Comparison of ENCODE assay signal across 8 cellular contexts in genomic region chr15:92881838-92882696, GRCh38. TPM values are rescaled to one million over a fixed set of nuclear protein-coding genes. Genes with fewer than 3 reads are reported as not detected.
A peak's percentile ranks its signal among the peaks of the same experiment; 100 is the strongest.
DNase-seq lines count a peak whose midpoint lies in the region; ATAC-seq and TF ChIP-seq lines count a peak whose summit lies in the region.

No MANE protein-coding gene starts in this region.

- peaks cover 45% of the 10 kb centered on the region for H3K36me3 Mint-ChIP-seq in CD4-positive, alpha-beta T cell (ENCODE audit: low read depth)
- H3K36me3 Mint-ChIP-seq in activated CD4-positive, alpha-beta memory T cell treated with anti-CD3 and anti-CD28 coated beads for 36 hours, result peaks cover 38% of the 10 kb centered on the region

- H3K4me1 ChIP-seq in right lobe of liver, result peaks cover 0 to 25% (median 4%) of the 10 kb centered on the region in 4 donors

- POLR2A ChIA-PET in CD4-positive, alpha-beta T cell (lab: Charles Lee), result interaction anchor here (0.7 to 20.1 kb wide), 30 partner anchors 8 to 1950 kb away, joined by 3 to 1007 read pairs (median 6); partner anchors contain the start of genes CHD2 and HDDC3
- POLR2A ChIA-PET in activated CD4-positive, alpha-beta memory T cell treated with anti-CD3 and anti-CD28 coated beads for 36 hours (lab: Charles Lee), result interaction anchor here (0.6 to 18.2 kb wide), 30 partner anchors 9 to 1028 kb away, joined by 3 to 733 read pairs (median 6); partner anchors contain the start of gene CHD2

- H3K27ac ChIP-seq in CD4-positive, alpha-beta T cell (ENCODE audit: low read depth, low read length), result peak overlapping the region; percentile 99
- H3K27ac ChIP-seq in dorsolateral prefrontal cortex, result peak overlapping the region; percentile 91 to 100 (median 100)
- H3K27ac ChIP-seq in right lobe of liver, result peak overlapping the region; percentile 79 to 100 (median 94)

- no peak for TF ChIP-seq CTCF in CD4-positive, alpha-beta T cell (IDR thresholded peaks at IDR 0.05)
- TF ChIP-seq CTCF in dorsolateral prefrontal cortex (IDR thresholded peaks at IDR 0.05 in 54 of 56, conservative IDR thresholded peaks at IDR 0.05 in 2 of 56; ENCODE audit: low read depth in 1 of 56, partially characterized antibody in 56 of 56) (no peak), right lobe of liver (IDR thresholded peaks at IDR 0.05) (no peak)

- H3K4me3 Mint-ChIP-seq in CD4-positive, alpha-beta T cell, result peak overlapping the region; percentile 93
- H3K4me3 Mint-ChIP-seq in activated CD4-positive, alpha-beta memory T cell treated with anti-CD3 and anti-CD28 coated beads for 36 hours, result peak overlapping the region; percentile 96

- no peaks in the 10 kb centered on the region for H3K9me3 Mint-ChIP-seq in CD4-positive, alpha-beta T cell
- no peaks in the 10 kb centered on the region for H3K9me3 Mint-ChIP-seq in activated CD4-positive, alpha-beta memory T cell treated with anti-CD3 and anti-CD28 coated beads for 36 hours

- no peaks in the 10 kb centered on the region for H3K9me3 ChIP-seq in CD4-positive, alpha-beta T cell (ENCODE audit: control insufficient read depth, low read length)
- no peaks in the 10 kb centered on the region for H3K9me3 ChIP-seq in right lobe of liver

- DNase-seq in CD4-positive, alpha-beta T cell, result peak; percentile 97 to 99 (median 98)
- DNase-seq in NCI-H82 (lab: John Stamatoyannopoulos, UW), result peak; percentile 100
- DNase-seq in activated CD4-positive, alpha-beta memory T cell treated with anti-CD3 and anti-CD28 coated beads for 36 hours, result peak; percentile 99
- DNase-seq in dorsolateral prefrontal cortex, result peak; percentile 95 to 100 (median 99)
- peak; percentile 98 to 99 (median 99) for DNase-seq in right lobe of liver
- DNase-seq in stimulated activated CD4-positive, alpha-beta T cell treated with anti-CD3 and anti-CD28 coated beads, Interleukin-4, amount 100 ng/mL, for 24 hours, result peak; percentile 98

- peaks cover 0 to 19% (median 4%) of the 10 kb centered on the region in 4 donors for H3K36me3 ChIP-seq in right lobe of liver

- peak overlapping the region; percentile 97 for H3K27ac Mint-ChIP-seq in CD4-positive, alpha-beta T cell
- H3K27ac Mint-ChIP-seq in activated CD4-positive, alpha-beta memory T cell treated with anti-CD3 and anti-CD28 coated beads for 36 hours, result peak overlapping the region; percentile 97

- no peaks in the 10 kb centered on the region for H3K27me3 ChIP-seq in CD4-positive, alpha-beta T cell (ENCODE audit: control insufficient read depth, insufficient read depth, low read length)
- H3K27me3 ChIP-seq in dorsolateral prefrontal cortex (no peaks in the 10 kb centered on the region), right lobe of liver (no peaks in the 10 kb centered on the region)

- TF ChIP-seq POLR2A in right lobe of liver (IDR thresholded peaks at IDR 0.05), result peak; percentile 66

- ATAC-seq in CD4-positive, alpha-beta T cell (ENCODE audit: poor library complexity), result peak; percentile 83
- ATAC-seq in GM19452 (IDR thresholded peaks at IDR 0.05; ENCODE audit: unreplicated experiment) (peak; percentile 93), HG03575 (IDR thresholded peaks at IDR 0.05; ENCODE audit: extremely low read depth, insufficient number of reproducible peaks, low FRiP score, unreplicated experiment) (peak; percentile 93), right lobe of liver (peak; percentile 86 to 95 (median 90))

- peaks cover 66% of the 10 kb centered on the region for H3K4me1 Mint-ChIP-seq in CD4-positive, alpha-beta T cell (ENCODE audit: low read depth)
- peaks cover 43% of the 10 kb centered on the region for H3K4me1 Mint-ChIP-seq in activated CD4-positive, alpha-beta memory T cell treated with anti-CD3 and anti-CD28 coated beads for 36 hours (ENCODE audit: low read depth)

- WGBS in right lobe of liver (ENCODE audit: insufficient coverage, low coverage, low lambda C conversion rate, missing lambda C conversion rate), result 9% methylated on average over 19 of the region's 41 CpGs

- intact Hi-C loops in CD4-positive, alpha-beta T cell (cut with DNase I, micrococcal nuclease), result loop anchor here (1.0 to 2.0 kb wide), 6 partner anchors 32 to 73 kb away; no protein-coding TSS in a partner anchor
- intact Hi-C loops in activated CD4-positive, alpha-beta memory T cell treated with anti-CD3 and anti-CD28 coated beads for 36 hours (cut with micrococcal nuclease), result loop anchor here (1.0 kb wide), 7 partner anchors 18 to 73 kb away; partner anchors contain the start of gene CHD2
- intact Hi-C loops in dorsolateral prefrontal cortex (cut with DNase I) (loop anchor here (1.0 to 2.0 kb wide), 6 partner anchors 22 to 73 kb away; no protein-coding TSS in a partner anchor), right lobe of liver (cut with DNase I) (no loop called here)

- CTCF ChIA-PET in CD4-positive, alpha-beta T cell (lab: Charles Lee), result interaction anchor here (0.6 to 8.1 kb wide), 11 partner anchors 10 to 85 kb away, joined by 3 to 118 read pairs (median 5); partner anchors contain the start of gene CHD2
- CTCF ChIA-PET in activated CD4-positive, alpha-beta memory T cell treated with anti-CD3 and anti-CD28 coated beads for 36 hours (lab: Charles Lee), result interaction anchor here (0.7 to 8.5 kb wide), 18 partner anchors 14 to 85 kb away, joined by 3 to 79 read pairs (median 4); partner anchors contain the start of gene CHD2

- peak overlapping the region; percentile 33 to 98 (median 89) for H3K4me3 ChIP-seq in dorsolateral prefrontal cortex
- peak overlapping the region; percentile 6 to 54 (median 51) for H3K4me3 ChIP-seq in right lobe of liver

- H3K27me3 Mint-ChIP-seq in CD4-positive, alpha-beta T cell, result peaks cover 5% of the 10 kb centered on the region
- no peaks in the 10 kb centered on the region for H3K27me3 Mint-ChIP-seq in activated CD4-positive, alpha-beta memory T cell treated with anti-CD3 and anti-CD28 coated beads for 36 hours

RNA-seq across cellular contexts. Expression of gene CHD2, which starts 18.1 kb away (rescaled TPM):
- total RNA-seq in CD4-positive, alpha-beta T cell, result 100 to 1,000 TPM; 615 to 660 TPM
- 100 to 1,000 TPM; 113 to 121 TPM for total RNA-seq in activated CD4-positive, alpha-beta memory T cell treated with anti-CD3 and anti-CD28 coated beads for 36 hours
- total RNA-seq in dorsolateral prefrontal cortex (100 to 1,000 TPM; 120 to 227 (median 167) TPM), right lobe of liver (10 to 100 TPM; 41.4 to 65.0 (median 56.6) TPM)

Comparison
In these comparisons a context has a peak if more than half of its experiments do, and no peak if none do; other contexts are left out.
1. Peak in every context shown above with its lines: DNase-seq, ATAC-seq, H3K4me3 ChIP-seq and H3K27ac ChIP-seq.
2. intact Hi-C loops: an anchor here in CD4-positive, alpha-beta T cell (1.0 to 2.0 kb wide), activated CD4-positive, alpha-beta memory T cell treated with anti-CD3 and anti-CD28 coated beads for 36 hours (1.0 kb wide) and dorsolateral prefrontal cortex (1.0 to 2.0 kb wide); none called in right lobe of liver.